Comparison of ENCODE assay signal across 1 cellular context in the genomic region with DNA sequence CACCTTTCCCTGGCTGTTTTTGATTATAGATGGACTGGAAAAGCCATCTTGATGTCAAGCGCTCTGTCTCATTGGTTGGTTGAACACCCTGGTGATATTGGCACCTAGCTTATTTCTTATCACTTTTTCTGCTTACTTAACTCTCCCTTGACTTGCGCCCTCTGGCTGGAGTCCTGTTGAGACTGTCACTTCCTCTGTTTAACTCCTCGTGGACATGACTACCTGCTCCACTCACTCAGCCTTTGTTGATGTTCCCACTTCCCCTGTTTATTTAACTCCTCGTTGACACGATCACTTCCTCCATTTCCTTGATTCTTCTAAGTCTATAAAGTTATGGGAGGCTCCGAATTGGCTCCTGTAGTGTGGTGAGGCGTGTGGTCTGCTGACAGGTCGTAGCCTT.
TF ChIP-seq lines count a peak whose summit lies in the region.

No MANE protein-coding gene starts in this region.

TF ChIP-seq in K562, 482 proteins besides CTCF, POLR2A, EP300 and RAD21:
- TF ChIP-seq SPI1 (IDR thresholded peaks at IDR 0.05; ENCODE audit: borderline replicate concordance, low read depth, low read length): peak; percentile 44; the same call in 1 of the 2 replicates
- TF ChIP-seq, protein P1, sequence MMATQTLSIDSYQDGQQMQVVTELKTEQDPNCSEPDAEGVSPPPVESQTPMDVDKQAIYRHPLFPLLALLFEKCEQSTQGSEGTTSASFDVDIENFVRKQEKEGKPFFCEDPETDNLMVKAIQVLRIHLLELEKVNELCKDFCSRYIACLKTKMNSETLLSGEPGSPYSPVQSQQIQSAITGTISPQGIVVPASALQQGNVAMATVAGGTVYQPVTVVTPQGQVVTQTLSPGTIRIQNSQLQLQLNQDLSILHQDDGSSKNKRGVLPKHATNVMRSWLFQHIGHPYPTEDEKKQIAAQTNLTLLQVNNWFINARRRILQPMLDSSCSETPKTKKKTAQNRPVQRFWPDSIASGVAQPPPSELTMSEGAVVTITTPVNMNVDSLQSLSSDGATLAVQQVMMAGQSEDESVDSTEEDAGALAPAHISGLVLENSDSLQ (IDR thresholded peaks at IDR 0.05): 0 out of 2 replicates have a peak, but pooled peaks have one; percentile 6
